25 cellular contexts compared by ENCODE assay signal in genomic region chr5:108303611-108304010, GRCh38.
"Had no signal": no experiment of that assay in that cellular context is flagged by ENCODE, and none has a peak within 500 bp of the region (broad histone marks: within the 10 kb centered on the region; RNA-seq: fewer than 3 reads in every experiment).

No MANE protein-coding gene starts in this region.

- H3K4me3 ChIP-seq: SJSA1 had no signal

- H3K27me3 ChIP-seq: SJSA1 had no signal

- H3K9me3 ChIP-seq: SJSA1 had no signal

- H3K36me3 ChIP-seq: SJSA1 had no signal

- H3K4me1 ChIP-seq: SJSA1 had no signal

- H3K27ac ChIP-seq: KMS-11, SJSA1 had no signal

- ATAC-seq: activated CD4-positive, alpha-beta T cell treated with anti-CD3 and anti-CD28 coated beads for 36 hours; activated T-helper 17 cell treated with anti-CD3 and anti-CD28 coated beads, Interleukin-2, amount 50 U/mL, for 72 hours; Right ventricle myocardium inferior; T-helper 17 cell had no signal

- DNase-seq: activated B cell treated with CpG ODN at 0.5 μM for 24 hours; activated CD4-positive, alpha-beta memory T cell treated with anti-CD3 and anti-CD28 coated beads, Interleukin-2, amount 10 ng/mL, durations not matched to agents 7 days and 5 days; activated CD4-positive, alpha-beta T cell treated with anti-CD3 and anti-CD28 coated beads for 36 hours; activated CD4-positive, alpha-beta T cell treated with anti-CD3 and anti-CD28 coated beads, Interleukin-2, amount 50 U/mL, for 1 hour; activated gamma-delta T cell; activated naive CD4-positive, alpha-beta T cell treated with anti-CD3 and anti-CD28 coated beads for 36 hours; activated naive CD8-positive, alpha-beta T cell treated with anti-CD3 and anti-CD28 coated beads for 36 hours; activated T-cell treated with anti-CD3 and anti-CD28 coated beads for 4 hours; activated T-cell treated with anti-CD3 and anti-CD28 coated beads, Interleukin-2, amount 50 U/mL, for 48 hours; aorta; NCI-H1092; NCI-H1417; NCI-H2029; NCI-H2107; NCI-H345; NCI-H510A treated with DMSO at 0.1 percent for 48 hours; NCI-H69; NK-92 treated with Interleukin-12 subunit alpha and Interleukin-12 subunit beta, amount 100 ng/mL, for 24 hours; OCI-M1; T-helper 17 cell; T-helper 9 cell had no signal
